Comparison of ENCODE assay signal across 18 cellular contexts in the genomic region with DNA sequence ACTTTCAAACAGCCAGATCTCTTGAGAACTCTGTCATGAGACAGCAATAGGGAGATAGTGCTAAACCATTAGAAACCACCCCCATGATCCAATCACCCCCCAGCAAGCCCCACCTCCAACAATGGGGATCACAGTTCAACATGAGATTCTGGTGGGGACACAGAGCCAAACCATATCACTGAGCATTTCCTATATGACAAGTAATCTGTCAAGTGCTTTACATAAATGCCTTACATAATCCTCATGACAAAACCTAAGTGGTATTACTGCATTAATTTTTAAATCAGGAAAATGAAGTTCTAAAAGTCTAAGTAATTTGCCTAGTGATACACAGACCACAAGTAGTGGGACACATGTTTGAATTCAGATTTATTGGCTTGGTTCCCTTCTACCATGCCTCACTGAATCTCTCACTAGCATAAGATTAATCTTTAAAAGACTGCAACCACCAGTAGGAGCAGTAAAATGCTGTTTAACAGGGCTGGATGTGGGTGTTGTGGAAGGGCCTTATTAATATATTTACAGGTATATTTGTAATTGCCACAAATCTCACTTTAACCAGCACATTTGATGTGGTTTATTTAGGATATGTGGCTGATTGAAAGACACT.
DNase-seq lines count a peak whose midpoint lies in the region; ATAC-seq and TF ChIP-seq lines count a peak whose summit lies in the region.
"Had no signal": no experiment of that assay in that cellular context is flagged by ENCODE, and none has a peak within 500 bp of the region (broad histone marks: within the 10 kb centered on the region; RNA-seq: fewer than 3 reads in every experiment).

No MANE protein-coding gene starts in this region.

- peak overlapping the region; percentile 26 to 86 (median 62) for H3K27ac Mint-ChIP-seq in nephron
- H3K27ac Mint-ChIP-seq in T-cell: no peak overlapping the region
- H3K27ac Mint-ChIP-seq: HFFc6 had no signal

- no peaks in the 10 kb centered on the region for H4K20me1 ChIP-seq in MM.1S (ENCODE audit: insufficient read depth, low read length)
- H4K20me1 ChIP-seq: BLaER1 treated with 17β-estradiol and CSF1 and Interleukin-3, amounts not matched to agents 10 nM and 100 nM had no signal

- H3K36me3 ChIP-seq in MM.1S (replicated peaks; ENCODE audit: insufficient read depth, low read length): no peaks in the 10 kb centered on the region
- H3K36me3 ChIP-seq: BLaER1 treated with 17β-estradiol and CSF1 and Interleukin-3, amounts not matched to agents 10 nM and 100 nM; right atrium auricular region; tibial artery had no signal

- DNase-seq in MM.1S: no peak
- no peak for DNase-seq in T-cell
- DNase-seq in RKO (ENCODE audit: low spot score): no peak
- no peak for DNase-seq in activated CD4-positive, alpha-beta T cell treated with anti-CD3 and anti-CD28 coated beads, Interleukin-2, amount 50 U/mL, for 48 hours
- DNase-seq: activated naive CD4-positive, alpha-beta T cell treated with anti-CD3 and anti-CD28 coated beads, Interleukin-2, amount 50 U/mL, for 16 hours; effector CD4-positive, alpha-beta T cell; HFFc6; NCI-H1694 treated with DMSO at 0.1 percent for 48 hours; PC-9; stimulated activated CD4-positive, alpha-beta T cell treated with anti-CD3 and anti-CD28 coated beads, Interleukin-1b, Interleukin-23, amount 100 ng/mL, for 48 hours; tibial artery had no signal

- H3K4me3 Mint-ChIP-seq in nephron: no peak overlapping the region
- H3K4me3 Mint-ChIP-seq in T-cell: no peak overlapping the region
- H3K4me3 Mint-ChIP-seq: HFFc6, neural crest cell had no signal

- CTCF ChIA-PET in T-cell (lab: Charles Lee): no interaction called here

- H3K9me2 ChIP-seq in MM.1S (replicated peaks; ENCODE audit: insufficient read depth, low read length): no peaks in the 10 kb centered on the region

- no peak overlapping the region for H3K4me3 ChIP-seq in MM.1S (ENCODE audit: low read length)
- H3K4me3 ChIP-seq: BLaER1 treated with 17β-estradiol and CSF1 and Interleukin-3, amounts not matched to agents 10 nM and 100 nM; PC-9; right atrium auricular region; tibial artery had no signal

- H3K36me3 Mint-ChIP-seq in nephron (ENCODE audit: low read depth) (no peaks in the 10 kb centered on the region), T-cell (no peaks in the 10 kb centered on the region)

- H3K9me3 Mint-ChIP-seq in nephron (no peaks in the 10 kb centered on the region), T-cell (peaks cover 0 to 4% (median 2%) of the 10 kb centered on the region in 3 donors)
- H3K9me3 Mint-ChIP-seq: neural crest cell had no signal

- TF ChIP-seq CTCF in nephron (IDR thresholded peaks at IDR 0.05; ENCODE audit: unreplicated experiment in 3 of 3): peak in 1 of 3 experiments; percentile 14
- no peak for TF ChIP-seq CTCF in MM.1S (IDR thresholded peaks at IDR 0.05; ENCODE audit: low read length)

- H3F3A ChIP-seq in MM.1S (ENCODE audit: insufficient read depth, low read length): no peaks in the 10 kb centered on the region

- H3K27me3 ChIP-seq in MM.1S (replicated peaks; ENCODE audit: insufficient read depth, low read length): no peaks in the 10 kb centered on the region
- H3K27me3 ChIP-seq: BLaER1 treated with 17β-estradiol and CSF1 and Interleukin-3, amounts not matched to agents 10 nM and 100 nM; right atrium auricular region; tibial artery had no signal

- no peak overlapping the region for H3K9ac ChIP-seq in MM.1S (ENCODE audit: low read length)
- H3K9ac ChIP-seq: BLaER1 treated with 17β-estradiol and CSF1 and Interleukin-3, amounts not matched to agents 10 nM and 100 nM had no signal

- H3K4me1 ChIP-seq in MM.1S (ENCODE audit: low read length): no peaks in the 10 kb centered on the region
- H3K4me1 ChIP-seq: BLaER1 treated with 17β-estradiol and CSF1 and Interleukin-3, amounts not matched to agents 10 nM and 100 nM; right atrium auricular region; tibial artery had no signal

- POLR2A ChIA-PET in T-cell (lab: Charles Lee): no interaction called here

- no peaks in the 10 kb centered on the region for H3K9me3 ChIP-seq in MM.1S (replicated peaks; ENCODE audit: insufficient read depth, low read length)
- H3K9me3 ChIP-seq: BLaER1 treated with 17β-estradiol and CSF1 and Interleukin-3, amounts not matched to agents 10 nM and 100 nM; right atrium auricular region; tibial artery had no signal

- H2AFZ ChIP-seq in MM.1S (ENCODE audit: low read length): no peak overlapping the region
- H2AFZ ChIP-seq: PC-9 had no signal

- ATAC-seq in GM19397 (IDR thresholded peaks at IDR 0.05; ENCODE audit: unreplicated experiment) (peak; percentile 90), HG02642 (IDR thresholded peaks at IDR 0.05; ENCODE audit: poor library complexity, unreplicated experiment) (peak; percentile 78), HG03378 (IDR thresholded peaks at IDR 0.05; ENCODE audit: unreplicated experiment) (peak; percentile 94), T-cell (replicated peaks in 1 of 4) (no peak)

- no peak overlapping the region for H3K4me2 ChIP-seq in MM.1S (ENCODE audit: low read depth, low read length)
- H3K4me2 ChIP-seq: BLaER1 treated with 17β-estradiol and CSF1 and Interleukin-3, amounts not matched to agents 10 nM and 100 nM; PC-9 had no signal

- H3K27ac ChIP-seq in MM.1S (ENCODE audit: low read length): no peak overlapping the region
- H3K27ac ChIP-seq: BLaER1 treated with 17β-estradiol and CSF1 and Interleukin-3, amounts not matched to agents 10 nM and 100 nM; PC-9; right atrium auricular region; tibial artery had no signal

- H3K4me1 Mint-ChIP-seq in nephron: no peaks in the 10 kb centered on the region
- peaks cover 0 to 3% (median 0%) of the 10 kb centered on the region in 3 donors for H3K4me1 Mint-ChIP-seq in T-cell

- H3K79me2 ChIP-seq in MM.1S (ENCODE audit: low read length): no peaks in the 10 kb centered on the region

- no peaks in the 10 kb centered on the region for H3K27me3 Mint-ChIP-seq in nephron (ENCODE audit: low read depth)
- no peaks in the 10 kb centered on the region for H3K27me3 Mint-ChIP-seq in T-cell

Comparison
In these comparisons a context has a peak if more than half of its experiments do, and no peak if none do; other contexts are left out.
1. ATAC-seq: peak in GM19397 (single experiment), HG02642 (single experiment) and HG03378 (single experiment); none in T-cell (0 of 4).
2. H3K27ac Mint-ChIP-seq: peak in nephron (3 of 3); none in T-cell (0 of 2).